Comparison of ENCODE assay signal across 23 cellular contexts in genomic region chr1:77631751-77632150, GRCh38. TPM values are rescaled to one million over a fixed set of nuclear protein-coding genes. Genes with fewer than 3 reads are reported as not detected.
DNase-seq lines count a peak whose midpoint lies in the region; ATAC-seq, FAIRE-seq and TF ChIP-seq lines count a peak whose summit lies in the region.
"Had no signal": no experiment of that assay in that cellular context is flagged by ENCODE, and none has a peak within 500 bp of the region (broad histone marks: within the 10 kb centered on the region; RNA-seq: fewer than 3 reads in every experiment).

No MANE protein-coding gene starts in this region.

- H3K4me3 ChIP-seq in K562, result no peak overlapping the region
- H3K4me3 ChIP-seq: BLaER1 had no signal

- ATAC-seq in K562 (no peak), HG02798 (IDR thresholded peaks at IDR 0.05; ENCODE audit: poor library complexity, unreplicated experiment) (no peak), GM21619 (IDR thresholded peaks at IDR 0.05; ENCODE audit: unreplicated experiment) (no peak)
- ATAC-seq in effector memory CD8-positive, alpha-beta T cell (replicated peaks), result no peak
- ATAC-seq: HCT116 had no signal

- peak; percentile 61 for FAIRE-seq in H54 (lab: Jason Lieb, UNC)
- FAIRE-seq in K562 (lab: Jason Lieb, UNC), result no peak
- FAIRE-seq: G401.6, GM18507 had no signal

- no peaks in the 10 kb centered on the region for H3K9me3 Mint-ChIP-seq in immature natural killer cell
- no peaks in the 10 kb centered on the region for H3K9me3 Mint-ChIP-seq in effector memory CD8-positive, alpha-beta T cell
- H3K9me3 Mint-ChIP-seq in T-helper 2 cell treated with Interferon-gamma antibody and Interleukin-4, amounts not matched to agents 5 μg/mL and 100 μg/mL, for 36 hours, result no peaks in the 10 kb centered on the region
- H3K9me3 Mint-ChIP-seq: CD4-positive, alpha-beta memory T cell had no signal

- H3K36me3 ChIP-seq in K562 (ENCODE audit: control insufficient read depth, insufficient read depth, low read length), result peaks cover 53% of the 10 kb centered on the region

- DNase-seq in H54 (ENCODE audit: insufficient read length, low spot score), result no peak
- no peak for DNase-seq in K562 (ENCODE audit: extremely low read depth in 1 of 4, low spot score in 3 of 4)
- DNase-seq in immature natural killer cell, result no peak
- DNase-seq in pons (ENCODE audit: low spot score), result peak; percentile 54
- DNase-seq in effector memory CD8-positive, alpha-beta T cell, result no peak
- DNase-seq in T-helper 2 cell treated with Interferon-gamma antibody and Interleukin-4, amounts not matched to agents 5 μg/mL and 100 μg/mL, for 36 hours (ENCODE audit: low spot score), result no peak
- DNase-seq: Calu3; CD4-positive, alpha-beta memory T cell; DMS153; GOT3; NCI-H1694; NCI-H2081; NCI-H2171; NCI-H345; NCI-H524; NCI-H774; NK-92 treated with Interleukin-12 subunit alpha and Interleukin-12 subunit beta, amount 100 ng/mL, for 24 hours had no signal

- no peak overlapping the region for H3K4me2 ChIP-seq in K562 (ENCODE audit: insufficient read depth, low read length)
- H3K4me2 ChIP-seq: BLaER1 had no signal

- peak overlapping the region in 4 of 6 donors; percentile 23 to 48 (median 37) for H3K27ac Mint-ChIP-seq in immature natural killer cell
- H3K27ac Mint-ChIP-seq in effector memory CD8-positive, alpha-beta T cell, result no peak overlapping the region
- H3K27ac Mint-ChIP-seq in T-helper 2 cell treated with Interferon-gamma antibody and Interleukin-4, amounts not matched to agents 5 μg/mL and 100 μg/mL, for 36 hours, result no peak overlapping the region
- H3K27ac Mint-ChIP-seq: CD4-positive, alpha-beta memory T cell had no signal

- no peak for TF ChIP-seq RAD21 in K562 (CRISPR knock-in tag; conservative IDR thresholded peaks at IDR 0.05 in 1 of 2, IDR thresholded peaks at IDR 0.05 in 1 of 2)

- peaks cover 15 to 37% (median 22%) of the 10 kb centered on the region in 3 donors for H3K36me3 Mint-ChIP-seq in immature natural killer cell
- H3K36me3 Mint-ChIP-seq in effector memory CD8-positive, alpha-beta T cell (ENCODE audit: insufficient read depth), result peaks cover 38% of the 10 kb centered on the region
- peaks cover 33% of the 10 kb centered on the region for H3K36me3 Mint-ChIP-seq in T-helper 2 cell treated with Interferon-gamma antibody and Interleukin-4, amounts not matched to agents 5 μg/mL and 100 μg/mL, for 36 hours (ENCODE audit: low read depth)

- no peaks in the 10 kb centered on the region for H3K27me3 Mint-ChIP-seq in immature natural killer cell (ENCODE audit: low read depth in 3 of 3)
- no peaks in the 10 kb centered on the region for H3K27me3 Mint-ChIP-seq in effector memory CD8-positive, alpha-beta T cell
- no peaks in the 10 kb centered on the region for H3K27me3 Mint-ChIP-seq in T-helper 2 cell treated with Interferon-gamma antibody and Interleukin-4, amounts not matched to agents 5 μg/mL and 100 μg/mL, for 36 hours (ENCODE audit: low read depth)
- H3K27me3 Mint-ChIP-seq: CD4-positive, alpha-beta memory T cell had no signal

- in situ Hi-C loops in K562 (cut with MboI), result no loop called here

- H3K27ac ChIP-seq in K562 (ENCODE audit: extremely low read depth, low read depth, low read length), result no peak overlapping the region
- H3K27ac ChIP-seq: BLaER1 had no signal

- no peak overlapping the region for H3K4me3 Mint-ChIP-seq in immature natural killer cell
- H3K4me3 Mint-ChIP-seq in effector memory CD8-positive, alpha-beta T cell, result no peak overlapping the region
- no peak overlapping the region for H3K4me3 Mint-ChIP-seq in T-helper 2 cell treated with Interferon-gamma antibody and Interleukin-4, amounts not matched to agents 5 μg/mL and 100 μg/mL, for 36 hours
- H3K4me3 Mint-ChIP-seq: CD4-positive, alpha-beta memory T cell had no signal

- CTCF ChIA-PET in K562 (lab: Yijun Ruan, JAX; ENCODE audit: low intra/inter-chr PET ratio), result no interaction called here

- no peak for TF ChIP-seq EP300 in K562 (IDR thresholded peaks at IDR 0.05; ENCODE audit: low read length)

- H3K9ac ChIP-seq in K562 (ENCODE audit: insufficient read depth in 1 of 2, low read depth in 2 of 2, low read length in 2 of 2), result no peak overlapping the region
- H3K9ac ChIP-seq: BLaER1 had no signal

- H2AFZ ChIP-seq in K562 (ENCODE audit: low read depth, low read length), result no peak overlapping the region

- BruUV-seq in K562 (replicated peaks; lab: Mats Ljungman, UMichigan), result no TSS peak

- intact Hi-C loops in K562 (cut with micrococcal nuclease), result no loop called here

- peaks cover 3 to 13% of the 10 kb centered on the region in 2 donors for H3K4me1 Mint-ChIP-seq in immature natural killer cell
- H3K4me1 Mint-ChIP-seq in effector memory CD8-positive, alpha-beta T cell (ENCODE audit: low read depth in 2 of 2), result peaks cover 2 to 5% of the 10 kb centered on the region in 2 donors
- H3K4me1 Mint-ChIP-seq in T-helper 2 cell treated with Interferon-gamma antibody and Interleukin-4, amounts not matched to agents 5 μg/mL and 100 μg/mL, for 36 hours (ENCODE audit: low read depth), result peaks cover 14% of the 10 kb centered on the region

- no peaks in the 10 kb centered on the region for H4K20me1 ChIP-seq in K562 (replicated peaks; ENCODE audit: control insufficient read depth, insufficient read depth, low read length)
- H4K20me1 ChIP-seq: BLaER1 had no signal

- no peak for TF ChIP-seq POLR2A in H54 (IDR thresholded peaks at IDR 0.05; ENCODE audit: low read depth, low read length)
- no peak for TF ChIP-seq POLR2A in K562 (conservative IDR thresholded peaks at IDR 0.05)

- no peaks in the 10 kb centered on the region for H3K27me3 ChIP-seq in K562 (ENCODE audit: control insufficient read depth in 2 of 2, insufficient read depth in 2 of 2, low read length in 2 of 2)
- H3K27me3 ChIP-seq: BLaER1 had no signal

- H3K9me1 ChIP-seq in K562 (ENCODE audit: control insufficient read depth, insufficient read depth, low read length), result no peaks in the 10 kb centered on the region

- H3K79me2 ChIP-seq in K562 (ENCODE audit: control insufficient read depth, insufficient read depth, low read length), result no peaks in the 10 kb centered on the region

- POLR2A ChIA-PET in K562 (lab: Yijun Ruan, JAX), result no interaction called here

- no peak for TF ChIP-seq CTCF in K562 (IDR thresholded peaks at IDR 0.05 in 2 of 3, conservative IDR thresholded peaks at IDR 0.05 in 1 of 3; ENCODE audit: insufficient read depth in 2 of 3, low read depth in 1 of 3, low read length in 3 of 3)

- no peaks in the 10 kb centered on the region for H3K9me3 ChIP-seq in K562 (replicated peaks; ENCODE audit: control insufficient read depth, insufficient read depth, low read depth, low read length)
- H3K9me3 ChIP-seq: BLaER1 had no signal

- 84% methylated on average over 1 of the region's 1 CpG for WGBS in K562 (ENCODE audit: insufficient coverage, low coverage, missing lambda C conversion rate)

- H3K4me1 ChIP-seq in K562 (replicated peaks in 1 of 2; ENCODE audit: control insufficient read depth in 2 of 2, insufficient read depth in 2 of 2, low read length in 2 of 2), result no peaks in the 10 kb centered on the region
- H3K4me1 ChIP-seq: BLaER1 had no signal

TF ChIP-seq in K562, 482 proteins besides CTCF, POLR2A, EP300 and RAD21:
- peak; percentile 27; the same call in 1 of the 2 replicates for TF ChIP-seq ZNF316 (IDR thresholded peaks at IDR 0.05)
- no peak for TF ChIP-seq FOXP4 (CRISPR knock-in tag; IDR thresholded peaks at IDR 0.05; ENCODE audit: borderline replicate concordance)
- 0 out of 2 replicates have a peak, but pooled peaks have one; percentile 6 for TF ChIP-seq C11orf30 (IDR thresholded peaks at IDR 0.05; ENCODE audit: low read depth)

RNA-seq across cellular contexts. Expression of gene ZZZ3, which starts 50.7 kb away (rescaled TPM):
- 56.5 and 166 TPM in 2 replicates for total RNA-seq in K562 (2011; cell fraction: chromatin; rRNA removed; ENCODE audit: low replicate concordance)
- total RNA-seq in K562 (2011; cell fraction: nucleolus; rRNA removed), result 27.3 and 49.2 TPM in 2 replicates
- total RNA-seq in K562 (2011; cell fraction: nucleoplasm; rRNA removed), result 115 and 192 TPM in 2 replicates
- total RNA-seq in K562 (2014; rRNA removed), result 59.3 and 64.0 TPM in 2 replicates
- total RNA-seq in K562 (2014; rRNA removed; fragmentation: Illumina TruSeq; extraction: Trizol), result 60.0 and 63.2 TPM in 2 replicates
- 59.5 and 62.7 TPM in 2 replicates for total RNA-seq in K562 (2015; rRNA removed; fragmentation: Illumina TruSeq; extraction: Trizol)
- total RNA-seq in K562 (2021), result 42.5 and 43.9 TPM in 2 replicates
- polyA plus RNA-seq in K562 (2011; rRNA removed), result 27.1 and 36.7 TPM in 2 replicates
- polyA plus RNA-seq in K562 (2011; cell fraction: cytosol; rRNA removed), result 10.5 and 19.1 TPM in 2 replicates
- 23.6 and 25.9 TPM in 2 replicates for polyA plus RNA-seq in K562 (2011; cell fraction: nucleus; rRNA removed)
- 21.0 and 24.2 TPM in 2 replicates for polyA plus RNA-seq in K562 (2012)
- polyA plus RNA-seq in K562 (2014; fragmentation: Illumina TruSeq; extraction: Trizol), result 30.6 and 32.8 TPM in 2 replicates
- polyA plus RNA-seq in K562 (2014; fragmentation: Nextera tagmentation; extraction: Ambion mirVana), result 10 to 100 TPM; 13.9 to 18.5 TPM
- 28.7 and 37.2 TPM in 2 replicates for polyA plus RNA-seq in K562 (2014; rRNA removed)
- 79.6 and 85.2 TPM in 2 replicates for polyA minus RNA-seq in K562 (2011; rRNA and poly(A)+ RNA removed)
- 29.5 and 30.7 TPM in 2 replicates for polyA minus RNA-seq in K562 (2011; cell fraction: cytosol; rRNA and poly(A)+ RNA removed)
- polyA minus RNA-seq in K562 (2011; cell fraction: nucleus; rRNA and poly(A)+ RNA removed), result 56.1 and 75.1 TPM in 2 replicates
- 10 to 100 TPM in 2 of 3 donors, 1 to 10 TPM in 1; 8.8 to 25.8 (median 12.8) TPM for polyA plus RNA-seq in immature natural killer cell

Comparison
In these comparisons a context has a peak if more than half of its experiments do, and no peak if none do; other contexts are left out.
1. H3K27ac Mint-ChIP-seq: peak in immature natural killer cell (4 of 6); none in effector memory CD8-positive, alpha-beta T cell (0 of 2) and T-helper 2 cell treated with Interferon-gamma antibody and Interleukin-4, amounts not matched to agents 5 μg/mL and 100 μg/mL, for 36 hours (single experiment).